ENCODE assay signal across 20 cellular contexts in genomic region chr16:60682219-60682618, GRCh38.
"Had no signal": no experiment of that assay in that cellular context is flagged by ENCODE, and none has a peak within 500 bp of the region (broad histone marks: within the 10 kb centered on the region; RNA-seq: fewer than 3 reads in every experiment).

No MANE protein-coding gene starts in this region.

- H3K4me1 ChIP-seq: SJSA1 had no signal

- H3K4me3 ChIP-seq: SJSA1, SK-N-MC had no signal

- H3K27ac ChIP-seq: SJSA1, SK-N-MC had no signal

- FAIRE-seq: RCC 7860 had no signal

- H3K36me3 ChIP-seq: SJSA1 had no signal

- DNase-seq: KBM-7, NCI-H1092, NCI-H1105 treated with DMSO at 0.1 percent for 48 hours, NCI-H1417 treated with DMSO at 0.1 percent for 48 hours, NCI-H146, NCI-H1694 treated with DMSO at 0.1 percent for 48 hours, NCI-H1930, NCI-H2081, NCI-H2107, NCI-H2227 treated with DMSO at 0.1 percent for 48 hours, NCI-H524, NCI-H526 treated with DMSO at 0.1 percent for 48 hours, NCI-H748 treated with DMSO at 0.1 percent for 48 hours, Right ventricle myocardium superior, RPMI8226, SIG-M5, T-helper 1 cell had no signal

- H3K27me3 ChIP-seq: SJSA1 had no signal
